Comparison of ENCODE assay signal across 1 cellular context in the genomic region with DNA sequence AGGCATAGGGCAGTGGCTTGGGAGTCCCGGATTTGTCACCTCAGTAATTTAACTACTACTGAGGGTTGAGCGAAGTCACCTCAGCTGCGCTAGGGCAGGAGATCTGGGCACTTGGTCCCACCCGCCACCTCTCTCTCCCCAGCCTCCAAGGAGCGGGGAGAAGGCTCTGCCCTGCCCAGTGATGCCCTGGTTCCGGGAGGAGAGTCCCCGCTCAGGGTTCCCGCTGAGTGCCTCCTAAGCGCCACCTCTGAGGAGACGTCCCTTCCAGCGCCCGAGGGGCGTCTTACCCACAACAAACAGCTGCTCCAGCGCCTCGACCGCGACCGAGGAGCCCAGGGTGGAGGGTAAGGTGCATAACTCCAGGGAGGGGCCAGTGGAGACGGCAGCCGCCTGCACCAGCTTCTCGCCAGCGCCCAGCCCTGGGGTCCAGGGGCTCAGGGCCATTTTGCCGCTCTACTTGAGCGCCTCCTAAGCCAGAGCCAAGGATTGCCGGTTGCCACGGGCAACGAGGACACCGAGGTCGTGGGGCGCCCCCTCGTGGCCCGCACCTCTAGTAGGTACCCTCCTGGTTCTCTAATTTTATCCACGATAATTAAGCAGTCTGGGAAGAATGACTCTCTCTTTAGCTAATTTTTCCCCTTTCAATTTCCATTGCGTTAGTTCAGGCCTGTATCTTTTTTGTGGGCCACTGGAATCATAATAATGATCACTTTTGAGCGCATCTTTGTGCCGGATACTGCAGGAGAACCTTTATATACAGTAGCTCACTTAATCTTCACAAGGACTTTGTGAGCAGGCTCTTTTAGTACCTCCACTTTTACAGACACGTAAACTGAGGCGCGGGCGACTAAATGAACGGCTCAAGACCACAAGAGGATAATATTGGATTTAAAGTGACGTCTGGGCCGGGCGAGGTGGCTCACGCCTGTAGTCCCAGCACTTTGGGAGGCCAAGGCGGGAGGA.
A peak's percentile ranks its signal among the peaks of the same experiment; 100 is the strongest.
TF ChIP-seq lines count a peak whose summit lies in the region.

CCDC175 (minus strand) TSS at position 481 of the 963 bp plus-strand sequence; CDS start at position 444, 37 bp downstream.

TF ChIP-seq in HEK293, 187 proteins besides CTCF, POLR2A, EP300 and RAD21 (continued from another document):
- TF ChIP-seq, protein P1, sequence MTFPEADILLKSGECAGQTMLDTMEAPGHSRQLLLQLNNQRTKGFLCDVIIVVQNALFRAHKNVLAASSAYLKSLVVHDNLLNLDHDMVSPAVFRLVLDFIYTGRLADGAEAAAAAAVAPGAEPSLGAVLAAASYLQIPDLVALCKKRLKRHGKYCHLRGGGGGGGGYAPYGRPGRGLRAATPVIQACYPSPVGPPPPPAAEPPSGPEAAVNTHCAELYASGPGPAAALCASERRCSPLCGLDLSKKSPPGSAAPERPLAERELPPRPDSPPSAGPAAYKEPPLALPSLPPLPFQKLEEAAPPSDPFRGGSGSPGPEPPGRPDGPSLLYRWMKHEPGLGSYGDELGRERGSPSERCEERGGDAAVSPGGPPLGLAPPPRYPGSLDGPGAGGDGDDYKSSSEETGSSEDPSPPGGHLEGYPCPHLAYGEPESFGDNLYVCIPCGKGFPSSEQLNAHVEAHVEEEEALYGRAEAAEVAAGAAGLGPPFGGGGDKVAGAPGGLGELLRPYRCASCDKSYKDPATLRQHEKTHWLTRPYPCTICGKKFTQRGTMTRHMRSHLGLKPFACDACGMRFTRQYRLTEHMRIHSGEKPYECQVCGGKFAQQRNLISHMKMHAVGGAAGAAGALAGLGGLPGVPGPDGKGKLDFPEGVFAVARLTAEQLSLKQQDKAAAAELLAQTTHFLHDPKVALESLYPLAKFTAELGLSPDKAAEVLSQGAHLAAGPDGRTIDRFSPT (tag by site-specific recombination; IDR thresholded peaks at IDR 0.05) = peak; percentile 63; the same call in 1 of the 2 replicates
- TF ChIP-seq ZNF146 (tag by site-specific recombination; IDR thresholded peaks at IDR 0.05) (no peak), ZNF571 (tag by site-specific recombination; IDR thresholded peaks at IDR 0.05) (no peak), ZBTB8A (tag by site-specific recombination; IDR thresholded peaks at IDR 0.05) (peak; percentile 73), ZNF585B (tag by site-specific recombination; IDR thresholded peaks at IDR 0.05) (no peak), ZNF140 (tag by site-specific recombination; IDR thresholded peaks at IDR 0.05) (no peak), ZNF362 (tag by site-specific recombination; IDR thresholded peaks at IDR 0.05) (no peak), ZNF302 (tag by site-specific recombination; IDR thresholded peaks at IDR 0.05; ENCODE audit: low read depth) (no peak), TSHZ1 (tag by site-specific recombination; IDR thresholded peaks at IDR 0.05; ENCODE audit: borderline replicate concordance) (no peak), ZNF677 (tag by site-specific recombination; IDR thresholded peaks at IDR 0.05) (no peak), ZNF23 (tag by site-specific recombination; IDR thresholded peaks at IDR 0.05; ENCODE audit: borderline replicate concordance) (no peak), ZNF114 (tag by site-specific recombination; IDR thresholded peaks at IDR 0.05) (no peak), ZNF776 (tag by site-specific recombination; IDR thresholded peaks at IDR 0.05; ENCODE audit: borderline replicate concordance) (no peak), KLF9 (tag by site-specific recombination; IDR thresholded peaks at IDR 0.05; ENCODE audit: low read depth) (no peak), ZNF354C (tag by site-specific recombination; IDR thresholded peaks at IDR 0.05; ENCODE audit: borderline replicate concordance, low read depth) (no peak), ZNF292 (tag by site-specific recombination; IDR thresholded peaks at IDR 0.05; ENCODE audit: borderline replicate concordance, low read depth) (no peak), ZNF169 (tag by site-specific recombination; IDR thresholded peaks at IDR 0.05) (no peak), IKZF3 (tag by site-specific recombination; IDR thresholded peaks at IDR 0.05) (no peak), HOXA7 (CRISPR knock-in tag; IDR thresholded peaks at IDR 0.05; ENCODE audit: borderline replicate concordance) (no peak), SALL2 (tag by site-specific recombination; IDR thresholded peaks at IDR 0.05; ENCODE audit: borderline replicate concordance) (no peak), ZNF660 (tag by site-specific recombination; IDR thresholded peaks at IDR 0.05) (no peak), ZFP3 (tag by site-specific recombination; IDR thresholded peaks at IDR 0.05; ENCODE audit: low read depth) (no peak), ZNF335 (tag by site-specific recombination; conservative IDR thresholded peaks at IDR 0.05) (peak; percentile 91), ZNF341 (tag by site-specific recombination; IDR thresholded peaks at IDR 0.05; ENCODE audit: low read depth) (peak; percentile 55; the same call in 1 of the 2 replicates), ZNF658 (tag by site-specific recombination; IDR thresholded peaks at IDR 0.05) (no peak), ZNF157 (tag by site-specific recombination; IDR thresholded peaks at IDR 0.05) (no peak), ZNF239 (tag by site-specific recombination; IDR thresholded peaks at IDR 0.05) (no peak), ZNF768 (tag by site-specific recombination; IDR thresholded peaks at IDR 0.05) (no peak), ZNF174 (tag by site-specific recombination; IDR thresholded peaks at IDR 0.05) (no peak), KLF10 (tag by site-specific recombination; IDR thresholded peaks at IDR 0.05) (no peak), GLI2 (tag by site-specific recombination; IDR thresholded peaks at IDR 0.05; ENCODE audit: borderline replicate concordance, low read depth) (no peak), ZNF549 (tag by site-specific recombination; IDR thresholded peaks at IDR 0.05) (no peak), ZNF175 (tag by site-specific recombination; IDR thresholded peaks at IDR 0.05) (no peak), ZBTB20 (tag by site-specific recombination; IDR thresholded peaks at IDR 0.05) (peak; percentile 57; the same call in 1 of the 2 replicates), ZBTB48 (tag by site-specific recombination; IDR thresholded peaks at IDR 0.05) (peak; percentile 78), ZNF473 (tag by site-specific recombination; IDR thresholded peaks at IDR 0.05) (no peak), ZNF837 (tag by site-specific recombination; IDR thresholded peaks at IDR 0.05) (no peak), KLF8 (tag by site-specific recombination; IDR thresholded peaks at IDR 0.05) (0 out of 2 replicates have a peak, but pooled peaks have one; percentile 23), ZNF544 (tag by site-specific recombination; IDR thresholded peaks at IDR 0.05) (no peak)
- TF ChIP-seq, protein P2, sequence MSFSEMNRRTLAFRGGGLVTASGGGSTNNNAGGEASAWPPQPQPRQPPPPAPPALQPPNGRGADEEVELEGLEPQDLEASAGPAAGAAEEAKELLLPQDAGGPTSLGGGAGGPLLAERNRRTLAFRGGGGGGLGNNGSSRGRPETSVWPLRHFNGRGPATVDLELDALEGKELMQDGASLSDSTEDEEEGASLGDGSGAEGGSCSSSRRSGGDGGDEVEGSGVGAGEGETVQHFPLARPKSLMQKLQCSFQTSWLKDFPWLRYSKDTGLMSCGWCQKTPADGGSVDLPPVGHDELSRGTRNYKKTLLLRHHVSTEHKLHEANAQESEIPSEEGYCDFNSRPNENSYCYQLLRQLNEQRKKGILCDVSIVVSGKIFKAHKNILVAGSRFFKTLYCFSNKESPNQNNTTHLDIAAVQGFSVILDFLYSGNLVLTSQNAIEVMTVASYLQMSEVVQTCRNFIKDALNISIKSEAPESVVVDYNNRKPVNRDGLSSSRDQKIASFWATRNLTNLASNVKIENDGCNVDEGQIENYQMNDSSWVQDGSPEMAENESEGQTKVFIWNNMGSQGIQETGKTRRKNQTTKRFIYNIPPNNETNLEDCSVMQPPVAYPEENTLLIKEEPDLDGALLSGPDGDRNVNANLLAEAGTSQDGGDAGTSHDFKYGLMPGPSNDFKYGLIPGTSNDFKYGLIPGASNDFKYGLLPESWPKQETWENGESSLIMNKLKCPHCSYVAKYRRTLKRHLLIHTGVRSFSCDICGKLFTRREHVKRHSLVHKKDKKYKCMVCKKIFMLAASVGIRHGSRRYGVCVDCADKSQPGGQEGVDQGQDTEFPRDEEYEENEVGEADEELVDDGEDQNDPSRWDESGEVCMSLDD (tag by site-specific recombination; IDR thresholded peaks at IDR 0.05) = peak; percentile 45; the same call in 1 of the 2 replicates
- TF ChIP-seq, protein P3, sequence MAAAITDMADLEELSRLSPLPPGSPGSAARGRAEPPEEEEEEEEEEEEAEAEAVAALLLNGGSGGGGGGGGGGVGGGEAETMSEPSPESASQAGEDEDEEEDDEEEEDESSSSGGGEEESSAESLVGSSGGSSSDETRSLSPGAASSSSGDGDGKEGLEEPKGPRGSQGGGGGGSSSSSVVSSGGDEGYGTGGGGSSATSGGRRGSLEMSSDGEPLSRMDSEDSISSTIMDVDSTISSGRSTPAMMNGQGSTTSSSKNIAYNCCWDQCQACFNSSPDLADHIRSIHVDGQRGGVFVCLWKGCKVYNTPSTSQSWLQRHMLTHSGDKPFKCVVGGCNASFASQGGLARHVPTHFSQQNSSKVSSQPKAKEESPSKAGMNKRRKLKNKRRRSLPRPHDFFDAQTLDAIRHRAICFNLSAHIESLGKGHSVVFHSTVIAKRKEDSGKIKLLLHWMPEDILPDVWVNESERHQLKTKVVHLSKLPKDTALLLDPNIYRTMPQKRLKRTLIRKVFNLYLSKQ (tag by site-specific recombination; IDR thresholded peaks at IDR 0.05; ENCODE audit: borderline replicate concordance) = no peak
- TF ChIP-seq, protein P4, sequence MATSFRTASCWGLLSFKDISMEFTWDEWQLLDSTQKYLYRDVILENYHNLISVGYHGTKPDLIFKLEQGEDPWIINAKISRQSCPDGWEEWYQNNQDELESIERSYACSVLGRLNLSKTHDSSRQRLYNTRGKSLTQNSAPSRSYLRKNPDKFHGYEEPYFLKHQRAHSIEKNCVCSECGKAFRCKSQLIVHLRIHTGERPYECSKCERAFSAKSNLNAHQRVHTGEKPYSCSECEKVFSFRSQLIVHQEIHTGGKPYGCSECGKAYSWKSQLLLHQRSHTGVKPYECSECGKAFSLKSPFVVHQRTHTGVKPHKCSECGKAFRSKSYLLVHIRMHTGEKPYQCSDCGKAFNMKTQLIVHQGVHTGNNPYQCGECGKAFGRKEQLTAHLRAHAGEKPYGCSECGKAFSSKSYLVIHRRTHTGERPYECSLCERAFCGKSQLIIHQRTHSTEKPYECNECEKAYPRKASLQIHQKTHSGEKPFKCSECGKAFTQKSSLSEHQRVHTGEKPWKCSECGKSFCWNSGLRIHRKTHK (tag by site-specific recombination; IDR thresholded peaks at IDR 0.05) = no peak
